8 cellular contexts compared by ENCODE assay signal in genomic region chr1:212950243-212951057, GRCh38. TPM values are rescaled to one million over a fixed set of nuclear protein-coding genes. Genes with fewer than 3 reads are reported as not detected.
DNase-seq lines count a peak whose midpoint lies in the region; ATAC-seq and TF ChIP-seq lines count a peak whose summit lies in the region.

TSS of gene VASH2 (plus strand) at chr1:212950541. CDS start at chr1:212951543, 1,002 bp downstream.

- peaks cover 51% of the 10 kb centered on the region for H3K79me2 ChIP-seq in GM23338 (replicated peaks; ENCODE audit: insufficient read depth)

- H3K9me3 ChIP-seq in adrenal gland (replicated peaks in 1 of 3): no peaks in the 10 kb centered on the region
- H3K9me3 ChIP-seq in right cardiac atrium (ENCODE audit: control insufficient read depth, low read length): no peaks in the 10 kb centered on the region
- H3K9me3 ChIP-seq in psoas muscle: no peaks in the 10 kb centered on the region

- H3K4me3 ChIP-seq in GM23338 (peak within 1 kb of the TSS; percentile 99), adrenal gland (peak within 1 kb of the TSS in 2 of 4 donors; percentile 32 to 58), right cardiac atrium (ENCODE audit: low read length) (peak within 1 kb of the TSS; percentile 58), psoas muscle (peak within 1 kb of the TSS; percentile 71)

- TF ChIP-seq POLR2A in adrenal gland (IDR thresholded peaks at IDR 0.05): no peak

- peaks cover 56% of the 10 kb centered on the region for H3K36me3 Mint-ChIP-seq in GM23338 (ENCODE audit: low read depth)

- WGBS in adrenal gland, 4 donors: 0 to 6% (median 1%) methylated on average over 10 to 59 of the region's 59 CpGs
- under 1% methylated on average over 59 of the region's 59 CpGs for WGBS in right cardiac atrium
- 0 to 1% (median 0%) methylated on average over 57 to 59 of the region's 59 CpGs for WGBS in psoas muscle, 3 donors

- TF ChIP-seq CTCF in GM23338 (conservative IDR thresholded peaks at IDR 0.05; ENCODE audit: low read depth in 2 of 2): no peak
- no peak for TF ChIP-seq CTCF in adrenal gland (IDR thresholded peaks at IDR 0.05)
- TF ChIP-seq CTCF in psoas muscle (IDR thresholded peaks at IDR 0.05): no peak

- peaks cover 30% of the 10 kb centered on the region for H3K27me3 Mint-ChIP-seq in GM23338 (ENCODE audit: insufficient read depth, low read depth, poor library complexity)

- intact Hi-C loops in adrenal gland (cut with DNase I): no loop called here
- intact Hi-C loops in right cardiac atrium (cut with DNase I): no loop called here
- intact Hi-C loops in psoas muscle (cut with DNase I): no loop called here

- H3F3A ChIP-seq in GM23338 (replicated peaks; ENCODE audit: low read depth): peaks cover 28% of the 10 kb centered on the region

- H2AFZ ChIP-seq in GM23338: no peak within 1 kb of the TSS

- H3K4me3 Mint-ChIP-seq in GM23338: peak within 1 kb of the TSS; percentile 80

- H3K27ac Mint-ChIP-seq in GM23338: peak within 1 kb of the TSS; percentile 68; the same call in 1 of the 2 replicates

- DNase-seq in GDM1 (lab: John Stamatoyannopoulos, UW) (peak; percentile 67), GM23338 (ENCODE audit: low spot score) (peak; percentile 96), LoVo (ENCODE audit: low spot score) (peak; percentile 89), adrenal gland (peak; percentile 67 to 84 (median 80)), right cardiac atrium (peak; percentile 90 to 96 (median 93)), psoas muscle (peak; percentile 85 to 90), GF-D8 (lab: John Stamatoyannopoulos, UW) (no peak)

- H3K9me2 ChIP-seq in GM23338 (ENCODE audit: insufficient read depth): 0 out of 2 replicates have a peak, but pooled peaks cover 3% of the 10 kb centered on the region

- no peaks in the 10 kb centered on the region for H3K27me3 ChIP-seq in GM23338 (ENCODE audit: insufficient read depth)
- peaks cover 6% of the 10 kb centered on the region for H3K27me3 ChIP-seq in adrenal gland
- H3K27me3 ChIP-seq in right cardiac atrium (ENCODE audit: control insufficient read depth, insufficient read depth): no peaks in the 10 kb centered on the region
- H3K27me3 ChIP-seq in psoas muscle (ENCODE audit: insufficient read depth in 3 of 3, low read length in 2 of 3): peaks cover 0 to 9% (median 0%) of the 10 kb centered on the region in 3 donors

- ATAC-seq in GM23338 (peak; percentile 96), SK-N-SH treated with all-trans-retinoic acid at 6 μM for 48 hours (peak; percentile 99), right cardiac atrium (peak; percentile 99), psoas muscle (peak; percentile 89 to 99 (median 98))

- peaks cover 14% of the 10 kb centered on the region; the same call in 2 of the 3 replicates for H3K9me3 Mint-ChIP-seq in GM23338

- peaks cover 48% of the 10 kb centered on the region for H3K4me1 Mint-ChIP-seq in GM23338

- H3K36me3 ChIP-seq in GM23338 (ENCODE audit: insufficient read depth): peaks cover 37% of the 10 kb centered on the region
- H3K36me3 ChIP-seq in adrenal gland (replicated peaks in 1 of 2): no peaks in the 10 kb centered on the region
- no peaks in the 10 kb centered on the region for H3K36me3 ChIP-seq in psoas muscle (ENCODE audit: insufficient read depth in 1 of 2, low read depth in 1 of 2)

- H3K4me2 ChIP-seq in GM23338: peak within 1 kb of the TSS; percentile 85

- H3K27ac ChIP-seq in GM23338 (ENCODE audit: low read depth) (peak within 1 kb of the TSS; percentile 72; the same call in 1 of the 2 replicates), adrenal gland (no peak within 1 kb of the TSS), right cardiac atrium (ENCODE audit: low read length) (no peak within 1 kb of the TSS), psoas muscle (no peak within 1 kb of the TSS)

- H3K4me1 ChIP-seq in GM23338 (ENCODE audit: insufficient read depth) (peaks cover 52% of the 10 kb centered on the region), adrenal gland (replicated peaks in 1 of 2) (peaks cover 12 to 13% of the 10 kb centered on the region in 2 donors), right cardiac atrium (ENCODE audit: control insufficient read depth, insufficient read depth, low read length) (peaks cover 3% of the 10 kb centered on the region), psoas muscle (peaks cover 14% of the 10 kb centered on the region)

- peaks cover 38% of the 10 kb centered on the region for H4K20me1 ChIP-seq in GM23338 (replicated peaks; ENCODE audit: insufficient read depth)

TF ChIP-seq in GM23338, 12 proteins besides CTCF, POLR2A, EP300 and RAD21 (continues in another document):
- TF ChIP-seq ETS1 (IDR thresholded peaks at IDR 0.05): no peak
- TF ChIP-seq STAT1 (IDR thresholded peaks at IDR 0.05; ENCODE audit: unreplicated experiment): no peak

TF ChIP-seq in SK-N-SH treated with all-trans-retinoic acid at 6 μM for 48 hours, 23 proteins besides CTCF, POLR2A, EP300 and RAD21:
- no peak for TF ChIP-seq CSDC2 (CRISPR knock-in tag; IDR thresholded peaks at IDR 0.05)
- TF ChIP-seq CSRNP3 (CRISPR knock-in tag; IDR thresholded peaks at IDR 0.05): no peak
TF ChIP-seq in SK-N-SH treated with all-trans-retinoic acid at 6 μM for 48 hours: peak in this region for 0.

RNA-seq across cellular contexts. Expression of gene VASH2, which starts in this region (rescaled TPM):
- total RNA-seq in GM23338 (2014; rRNA removed; shearing (Covaris generic)): 305 and 381 TPM in 2 replicates
- polyA plus RNA-seq in GM23338 (2016; fragmentation: Nextera tagmentation; extraction: Ambion mirVana) (129 and 136 TPM in 2 replicates), adrenal gland (under 1 TPM; 0.16 to 0.33 (median 0.17) TPM), right cardiac atrium (0.50 TPM), psoas muscle (under 1 TPM; 0.09 to 0.39 (median 0.21) TPM)
- total RNA-seq in adrenal gland (under 1 TPM in 5 of 8 donors, not detected in 3; 0.25 to 0.72 (median 0.29) TPM), right cardiac atrium (1 to 10 TPM in 3 of 4 donors, under 1 TPM in 1; 0.91 to 1.3 (median 1.0) TPM), psoas muscle (1 to 10 TPM in 1 of 4 donors, under 1 TPM in 3; 0.16 to 1.6 (median 0.17) TPM)

Comparison
In these comparisons a context has a peak if more than half of its experiments do, and no peak if none do; other contexts are left out.
1. RNA of gene VASH2 (total RNA-seq): 305 to 381 TPM in GM23338; 0.91 to 1.3 TPM in right cardiac atrium, 0.25 to 0.72 TPM in adrenal gland and 0.16 to 1.6 TPM in psoas muscle; every median in the first group is over 100 times any median in the second.
2. RNA of gene VASH2 (polyA plus RNA-seq): 129 to 136 TPM in GM23338; 0.50 TPM in right cardiac atrium (single experiment), 0.09 to 0.39 TPM in psoas muscle and 0.16 to 0.33 TPM in adrenal gland; every median in the first group is over 10 times any median in the second.
3. Peak in DNase-seq in adrenal gland; RNA of the gene not detected or under 1 TPM.
4. Peak in every context shown above with its lines, with median percentiles within 50 percentile points of each other: ATAC-seq.